ENCODE assay signal across 11 cellular contexts in genomic region chr18:56890632-56891031, GRCh38.
A peak's percentile ranks its signal among the peaks of the same experiment; 100 is the strongest.
DNase-seq lines count a peak whose midpoint lies in the region; ATAC-seq, FAIRE-seq and TF ChIP-seq lines count a peak whose summit lies in the region.
"Had no signal": no experiment of that assay in that cellular context is flagged by ENCODE, and none has a peak within 500 bp of the region (broad histone marks: within the 10 kb centered on the region; RNA-seq: fewer than 3 reads in every experiment).

No MANE protein-coding gene starts in this region.

- no peaks in the 10 kb centered on the region for H3K27me3 Mint-ChIP-seq in activated CD8-positive, alpha-beta memory T cell treated with anti-CD3 and anti-CD28 coated beads, Interleukin-2, amount 10 ng/mL, durations not matched to agents 7 days and 5 days
- H3K27me3 Mint-ChIP-seq: activated CD4-positive, alpha-beta memory T cell treated with anti-CD3 and anti-CD28 coated beads, Interleukin-2, amount 10 ng/mL, durations not matched to agents 7 days and 5 days; brain had no signal

- no peak for FAIRE-seq in GM19239 (lab: Jason Lieb, UNC)

- CTCF ChIA-PET in activated CD8-positive, alpha-beta memory T cell treated with anti-CD3 and anti-CD28 coated beads, Interleukin-2, amount 10 ng/mL, durations not matched to agents 7 days and 5 days (lab: Charles Lee): no interaction called here

- no peak for TF ChIP-seq EP300 in gastroesophageal sphincter (IDR thresholded peaks at IDR 0.05)

- WGBS in gastroesophageal sphincter (ENCODE audit: low coverage in 1 of 2), 2 donors: 17 to 23% methylated on average over 1 of the region's 1 CpG

- DNase-seq in HFF-Myc (ENCODE audit: extremely low read depth, low read depth) (peak; percentile 63), smooth muscle cell of the brain vasculature (ENCODE audit: low read depth, low spot score) (peak; percentile 66), GM19239 (ENCODE audit: insufficient read length, low spot score) (no peak)
- DNase-seq in activated CD8-positive, alpha-beta memory T cell treated with anti-CD3 and anti-CD28 coated beads, Interleukin-2, amount 10 ng/mL, durations not matched to agents 7 days and 5 days: no peak
- DNase-seq: activated CD4-positive, alpha-beta memory T cell treated with anti-CD3 and anti-CD28 coated beads, Interleukin-2, amount 10 ng/mL, durations not matched to agents 7 days and 5 days; NCI-H1417 treated with DMSO at 0.1 percent for 48 hours; Right ventricle myocardium superior had no signal

- H3K9me3 ChIP-seq in gastroesophageal sphincter: no peaks in the 10 kb centered on the region

- H3K4me1 Mint-ChIP-seq in activated CD8-positive, alpha-beta memory T cell treated with anti-CD3 and anti-CD28 coated beads, Interleukin-2, amount 10 ng/mL, durations not matched to agents 7 days and 5 days: no peaks in the 10 kb centered on the region
- H3K4me1 Mint-ChIP-seq: activated CD4-positive, alpha-beta memory T cell treated with anti-CD3 and anti-CD28 coated beads, Interleukin-2, amount 10 ng/mL, durations not matched to agents 7 days and 5 days had no signal

- no peak for TF ChIP-seq POLR2A in gastroesophageal sphincter (IDR thresholded peaks at IDR 0.05)

- H3K4me3 ChIP-seq in HFF-Myc (replicated peaks; ENCODE audit: low read depth, low read length) (no peak overlapping the region), WI38 (ENCODE audit: low read depth, low read length) (peak overlapping the region; percentile 6; the same call in 1 of the 2 replicates), gastroesophageal sphincter (no peak overlapping the region)

- peak overlapping the region in 1 of 4 donors; percentile 31 for H3K27ac ChIP-seq in gastroesophageal sphincter

- peaks cover 7% of the 10 kb centered on the region for H3K36me3 Mint-ChIP-seq in activated CD8-positive, alpha-beta memory T cell treated with anti-CD3 and anti-CD28 coated beads, Interleukin-2, amount 10 ng/mL, durations not matched to agents 7 days and 5 days

- TF ChIP-seq CTCF in HFF-Myc (IDR thresholded peaks at IDR 0.05; ENCODE audit: low read depth, low read length, missing control alignments) (no peak), WI38 (IDR thresholded peaks at IDR 0.05; ENCODE audit: low read depth, low read length) (no peak), gastroesophageal sphincter (IDR thresholded peaks at IDR 0.05) (no peak)

- H3K4me3 Mint-ChIP-seq in activated CD8-positive, alpha-beta memory T cell treated with anti-CD3 and anti-CD28 coated beads, Interleukin-2, amount 10 ng/mL, durations not matched to agents 7 days and 5 days: no peak overlapping the region
- H3K4me3 Mint-ChIP-seq: activated CD4-positive, alpha-beta memory T cell treated with anti-CD3 and anti-CD28 coated beads, Interleukin-2, amount 10 ng/mL, durations not matched to agents 7 days and 5 days; brain had no signal

- peak; percentile 50 for ATAC-seq in gastroesophageal sphincter
- ATAC-seq in activated CD8-positive, alpha-beta memory T cell treated with anti-CD3 and anti-CD28 coated beads, Interleukin-2, amount 10 ng/mL, durations not matched to agents 7 days and 5 days: no peak
- no peak for ATAC-seq in HG02798 (IDR thresholded peaks at IDR 0.05; ENCODE audit: poor library complexity, unreplicated experiment)

- no peaks in the 10 kb centered on the region for H3K4me1 ChIP-seq in gastroesophageal sphincter

- H3K27ac Mint-ChIP-seq in activated CD8-positive, alpha-beta memory T cell treated with anti-CD3 and anti-CD28 coated beads, Interleukin-2, amount 10 ng/mL, durations not matched to agents 7 days and 5 days: no peak overlapping the region
- H3K27ac Mint-ChIP-seq: activated CD4-positive, alpha-beta memory T cell treated with anti-CD3 and anti-CD28 coated beads, Interleukin-2, amount 10 ng/mL, durations not matched to agents 7 days and 5 days; brain had no signal

- no peaks in the 10 kb centered on the region for H3K27me3 ChIP-seq in gastroesophageal sphincter

- H3K36me3 ChIP-seq in gastroesophageal sphincter: no peaks in the 10 kb centered on the region

- H3K9me3 Mint-ChIP-seq in activated CD8-positive, alpha-beta memory T cell treated with anti-CD3 and anti-CD28 coated beads, Interleukin-2, amount 10 ng/mL, durations not matched to agents 7 days and 5 days (ENCODE audit: low read depth): no peaks in the 10 kb centered on the region

Comparison
In these comparisons a context has a peak if more than half of its experiments do, and no peak if none do; other contexts are left out.
1. DNase-seq: peak in HFF-Myc (single experiment) and smooth muscle cell of the brain vasculature (single experiment); none in activated CD8-positive, alpha-beta memory T cell treated with anti-CD3 and anti-CD28 coated beads, Interleukin-2, amount 10 ng/mL, durations not matched to agents 7 days and 5 days (single experiment) and GM19239 (single experiment).